Comparison of ENCODE assay signal across 1 cellular context in genomic region chr7:2301510-2301860, GRCh38.
TF ChIP-seq lines count a peak whose summit lies in the region.

No MANE protein-coding gene starts in this region.

TF ChIP-seq in HCT116, 20 proteins besides CTCF, POLR2A, EP300 and RAD21 (continued from another document):
- TF ChIP-seq, protein P1, sequence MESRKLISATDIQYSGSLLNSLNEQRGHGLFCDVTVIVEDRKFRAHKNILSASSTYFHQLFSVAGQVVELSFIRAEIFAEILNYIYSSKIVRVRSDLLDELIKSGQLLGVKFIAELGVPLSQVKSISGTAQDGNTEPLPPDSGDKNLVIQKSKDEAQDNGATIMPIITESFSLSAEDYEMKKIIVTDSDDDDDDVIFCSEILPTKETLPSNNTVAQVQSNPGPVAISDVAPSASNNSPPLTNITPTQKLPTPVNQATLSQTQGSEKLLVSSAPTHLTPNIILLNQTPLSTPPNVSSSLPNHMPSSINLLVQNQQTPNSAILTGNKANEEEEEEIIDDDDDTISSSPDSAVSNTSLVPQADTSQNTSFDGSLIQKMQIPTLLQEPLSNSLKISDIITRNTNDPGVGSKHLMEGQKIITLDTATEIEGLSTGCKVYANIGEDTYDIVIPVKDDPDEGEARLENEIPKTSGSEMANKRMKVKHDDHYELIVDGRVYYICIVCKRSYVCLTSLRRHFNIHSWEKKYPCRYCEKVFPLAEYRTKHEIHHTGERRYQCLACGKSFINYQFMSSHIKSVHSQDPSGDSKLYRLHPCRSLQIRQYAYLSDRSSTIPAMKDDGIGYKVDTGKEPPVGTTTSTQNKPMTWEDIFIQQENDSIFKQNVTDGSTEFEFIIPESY (IDR thresholded peaks at IDR 0.05; ENCODE audit: extremely low read depth, insufficient replicate concordance, low read length) = no peak
- TF ChIP-seq TCF7L2 (IDR thresholded peaks at IDR 0.05; ENCODE audit: borderline replicate concordance, extremely low read depth, insufficient read depth, insufficient read length) (no peak), SP1 (IDR thresholded peaks at IDR 0.05; ENCODE audit: low read depth) (no peak), FOSL1 (IDR thresholded peaks at IDR 0.05; ENCODE audit: low read depth) (no peak), CEBPB (IDR thresholded peaks at IDR 0.05; ENCODE audit: low read depth) (no peak), ZNF274 (IDR thresholded peaks at IDR 0.05; ENCODE audit: low read depth, low read length) (no peak), JUND (IDR thresholded peaks at IDR 0.05) (no peak), POLR2AphosphoS5 (IDR thresholded peaks at IDR 0.05; ENCODE audit: low read depth, low read length) (no peak), ZFX (IDR thresholded peaks at IDR 0.05) (no peak), ELF1 (IDR thresholded peaks at IDR 0.05; ENCODE audit: borderline replicate concordance, low read depth) (no peak), REST (IDR thresholded peaks at IDR 0.05; ENCODE audit: low read depth) (no peak), EZH2phosphoT487 (IDR thresholded peaks at IDR 0.05; ENCODE audit: borderline replicate concordance) (no peak), ATF3 (IDR thresholded peaks at IDR 0.05) (no peak), MAX (IDR thresholded peaks at IDR 0.05) (no peak), SRF (IDR thresholded peaks at IDR 0.05; ENCODE audit: low read depth) (no peak)
